21 cellular contexts compared by ENCODE assay signal in genomic region chr1:12468323-12468722, GRCh38.
DNase-seq lines count a peak whose midpoint lies in the region; ATAC-seq, FAIRE-seq and TF ChIP-seq lines count a peak whose summit lies in the region.
"Had no signal": no experiment of that assay in that cellular context is flagged by ENCODE, and none has a peak within 500 bp of the region (broad histone marks: within the 10 kb centered on the region; RNA-seq: fewer than 3 reads in every experiment).

No MANE protein-coding gene starts in this region.

- H3K36me3 ChIP-seq in K562 (ENCODE audit: control insufficient read depth, insufficient read depth, low read length) (peaks cover 24% of the 10 kb centered on the region), gastrocnemius medialis (no peaks in the 10 kb centered on the region)
- H3K36me3 ChIP-seq: HAP-1 had no signal

- TF ChIP-seq EP300 in K562 (IDR thresholded peaks at IDR 0.05; ENCODE audit: low read length): no peak

- TF ChIP-seq CTCF in VCaP (conservative IDR thresholded peaks at IDR 0.05): no peak
- no peak for TF ChIP-seq CTCF in K562 (IDR thresholded peaks at IDR 0.05 in 2 of 3, conservative IDR thresholded peaks at IDR 0.05 in 1 of 3; ENCODE audit: insufficient read depth in 2 of 3, low read depth in 1 of 3, low read length in 3 of 3)
- no peak for TF ChIP-seq CTCF in gastrocnemius medialis (IDR thresholded peaks at IDR 0.05 in 4 of 5, conservative IDR thresholded peaks at IDR 0.05 in 1 of 5)

- TF ChIP-seq POLR2A in K562 (conservative IDR thresholded peaks at IDR 0.05) (no peak), gastrocnemius medialis (IDR thresholded peaks at IDR 0.05) (no peak)

- H3K9me1 ChIP-seq in K562 (ENCODE audit: control insufficient read depth, insufficient read depth, low read length): no peaks in the 10 kb centered on the region

- intact Hi-C loops in activated naive CD4-positive, alpha-beta T cell treated with anti-CD3 and anti-CD28 coated beads for 36 hours (cut with micrococcal nuclease): no loop called here
- intact Hi-C loops in K562 (cut with micrococcal nuclease) (no loop called here), gastrocnemius medialis (cut with DNase I; ENCODE audit: low total_unique reads) (no loop called here)

- TF ChIP-seq RAD21 in K562 (CRISPR knock-in tag; conservative IDR thresholded peaks at IDR 0.05 in 1 of 2, IDR thresholded peaks at IDR 0.05 in 1 of 2): 0 out of 4 replicates have a peak, but pooled peaks of 1 of the 2 experiments have one; percentile 7

- CTCF ChIA-PET in activated naive CD4-positive, alpha-beta T cell treated with anti-CD3 and anti-CD28 coated beads for 36 hours (lab: Charles Lee): no interaction called here
- CTCF ChIA-PET in K562 (lab: Yijun Ruan, JAX; ENCODE audit: low intra/inter-chr PET ratio): no interaction called here

- H3K9ac ChIP-seq in K562 (ENCODE audit: insufficient read depth in 1 of 2, low read depth in 2 of 2, low read length in 2 of 2): no peak overlapping the region

- no peak for DNase-seq in activated naive CD4-positive, alpha-beta T cell treated with anti-CD3 and anti-CD28 coated beads for 36 hours
- no peak for DNase-seq in activated naive CD4-positive, alpha-beta T cell treated with Interleukin-2 at 50 U/mL for 16 hours
- DNase-seq in K562 (ENCODE audit: extremely low read depth in 1 of 4, low spot score in 3 of 4) (peak in 1 of 4 experiments; percentile 63), gastrocnemius medialis (no peak)
- DNase-seq in naive thymus-derived CD8-positive, alpha-beta T cell: no peak
- DNase-seq: DMS 273 treated with DMSO at 0.1 percent for 48 hours; GDM1; NCI-H187; NCI-H446; NCI-H69; NK-92 treated with Interleukin-12 subunit alpha and Interleukin-12 subunit beta, amount 100 ng/mL, for 24 hours; RPMI8226 had no signal

- no TSS peak for BruUV-seq in K562 (replicated peaks; lab: Mats Ljungman, UMichigan)

- H3K27me3 Mint-ChIP-seq in activated naive CD4-positive, alpha-beta T cell treated with anti-CD3 and anti-CD28 coated beads for 36 hours (ENCODE audit: low read depth): no peaks in the 10 kb centered on the region
- H3K27me3 Mint-ChIP-seq in stimulated activated memory B cell treated with anti-CD40 and anti-IgM and Interleukin-4, amounts not matched to agents 10 μg/mL and 1 μg/mL and 100 μg/mL, for 72 hours: no peaks in the 10 kb centered on the region
- no peaks in the 10 kb centered on the region for H3K27me3 Mint-ChIP-seq in naive thymus-derived CD8-positive, alpha-beta T cell

- H3K27ac Mint-ChIP-seq in activated naive CD4-positive, alpha-beta T cell treated with anti-CD3 and anti-CD28 coated beads for 36 hours: peak overlapping the region; percentile 86
- H3K27ac Mint-ChIP-seq in stimulated activated memory B cell treated with anti-CD40 and anti-IgM and Interleukin-4, amounts not matched to agents 10 μg/mL and 1 μg/mL and 100 μg/mL, for 72 hours: peak overlapping the region; percentile 86
- peak overlapping the region in 5 of 10 donors; percentile 19 to 43 (median 32) for H3K27ac Mint-ChIP-seq in naive thymus-derived CD8-positive, alpha-beta T cell

- no peak overlapping the region for H3K4me3 ChIP-seq in K562
- no peak overlapping the region for H3K4me3 ChIP-seq in gastrocnemius medialis
- H3K4me3 ChIP-seq: GM12878, HAP-1 had no signal

- ATAC-seq in K562 (peak; percentile 33; the same call in 2 of the 3 replicates), gastrocnemius medialis (no peak), HG03439 (IDR thresholded peaks at IDR 0.05; ENCODE audit: unreplicated experiment) (no peak)
- no peak for ATAC-seq in stimulated activated memory B cell treated with anti-CD40 and anti-IgM and Interleukin-4, amounts not matched to agents 10 μg/mL and 1 μg/mL and 100 μg/mL, for 72 hours
- no peak for ATAC-seq in naive thymus-derived CD8-positive, alpha-beta T cell
- ATAC-seq: GM12878 had no signal

- H3K27me3 ChIP-seq in K562 (ENCODE audit: control insufficient read depth in 2 of 2, insufficient read depth in 2 of 2, low read length in 2 of 2) (no peaks in the 10 kb centered on the region), gastrocnemius medialis (no peaks in the 10 kb centered on the region)

- peaks cover 11% of the 10 kb centered on the region for H3K36me3 Mint-ChIP-seq in activated naive CD4-positive, alpha-beta T cell treated with anti-CD3 and anti-CD28 coated beads for 36 hours (ENCODE audit: low read depth)
- H3K36me3 Mint-ChIP-seq in stimulated activated memory B cell treated with anti-CD40 and anti-IgM and Interleukin-4, amounts not matched to agents 10 μg/mL and 1 μg/mL and 100 μg/mL, for 72 hours: peaks cover 56% of the 10 kb centered on the region
- H3K36me3 Mint-ChIP-seq in naive thymus-derived CD8-positive, alpha-beta T cell: peaks cover 0 to 23% (median 18%) of the 10 kb centered on the region in 3 donors

- no peaks in the 10 kb centered on the region for H3K79me2 ChIP-seq in K562 (ENCODE audit: control insufficient read depth, insufficient read depth, low read length)

- H3K4me1 Mint-ChIP-seq in activated naive CD4-positive, alpha-beta T cell treated with anti-CD3 and anti-CD28 coated beads for 36 hours (ENCODE audit: low read depth): peaks cover 63% of the 10 kb centered on the region
- H3K4me1 Mint-ChIP-seq in stimulated activated memory B cell treated with anti-CD40 and anti-IgM and Interleukin-4, amounts not matched to agents 10 μg/mL and 1 μg/mL and 100 μg/mL, for 72 hours: peaks cover 38% of the 10 kb centered on the region
- H3K4me1 Mint-ChIP-seq in naive thymus-derived CD8-positive, alpha-beta T cell: peaks cover 22 to 53% (median 47%) of the 10 kb centered on the region in 4 donors

- H3K4me1 ChIP-seq in K562 (replicated peaks in 1 of 2; ENCODE audit: control insufficient read depth in 2 of 2, insufficient read depth in 2 of 2, low read length in 2 of 2): peaks cover 46 to 78% of the 10 kb centered on the region in 2 experiments
- H3K4me1 ChIP-seq in gastrocnemius medialis: peaks cover 37 to 79% of the 10 kb centered on the region in 2 donors

- POLR2A ChIA-PET in K562 (lab: Yijun Ruan, JAX): interaction anchor here (0.8 to 3.4 kb wide), 3 partner anchors 9 to 16 kb away, joined by 3 to 15 read pairs (median 4); no protein-coding TSS in a partner anchor
- POLR2A ChIA-PET in naive thymus-derived CD8-positive, alpha-beta T cell (lab: Charles Lee): interaction anchor here (1.4 to 14.4 kb wide), 2 partner anchors 10 to 15 kb away, joined by 4 to 211 read pairs; no protein-coding TSS in a partner anchor

- no peak overlapping the region for H3K4me3 Mint-ChIP-seq in activated naive CD4-positive, alpha-beta T cell treated with anti-CD3 and anti-CD28 coated beads for 36 hours
- no peak overlapping the region for H3K4me3 Mint-ChIP-seq in stimulated activated memory B cell treated with anti-CD40 and anti-IgM and Interleukin-4, amounts not matched to agents 10 μg/mL and 1 μg/mL and 100 μg/mL, for 72 hours
- no peak overlapping the region for H3K4me3 Mint-ChIP-seq in naive thymus-derived CD8-positive, alpha-beta T cell

- no peak for FAIRE-seq in K562 (lab: Jason Lieb, UNC)
- FAIRE-seq: GM12878, GM18507, HTR-8/SVneo had no signal

- in situ Hi-C loops in K562 (cut with MboI) (no loop called here), gastrocnemius medialis (cut with MboI; ENCODE audit: low sequenced_read_pairs in 4 of 4) (no loop called here)

- H4K20me1 ChIP-seq in K562 (replicated peaks; ENCODE audit: control insufficient read depth, insufficient read depth, low read length): no peaks in the 10 kb centered on the region

- H3K27ac ChIP-seq in VCaP (peak overlapping the region; percentile 70), K562 (ENCODE audit: extremely low read depth, low read depth, low read length) (peak overlapping the region; percentile 13), gastrocnemius medialis (peak overlapping the region in 1 of 4 donors; percentile 1)
- H3K27ac ChIP-seq: C4-2B, HL-60 had no signal

- no peak overlapping the region for H2AFZ ChIP-seq in K562 (ENCODE audit: low read depth, low read length)

- 17% methylated on average over 2 of the region's 2 CpGs for WGBS in K562 (ENCODE audit: insufficient coverage, low coverage, missing lambda C conversion rate)

- no peaks in the 10 kb centered on the region for H3K9me3 Mint-ChIP-seq in activated naive CD4-positive, alpha-beta T cell treated with anti-CD3 and anti-CD28 coated beads for 36 hours
- no peaks in the 10 kb centered on the region for H3K9me3 Mint-ChIP-seq in stimulated activated memory B cell treated with anti-CD40 and anti-IgM and Interleukin-4, amounts not matched to agents 10 μg/mL and 1 μg/mL and 100 μg/mL, for 72 hours
- no peaks in the 10 kb centered on the region for H3K9me3 Mint-ChIP-seq in naive thymus-derived CD8-positive, alpha-beta T cell

- no peak overlapping the region for H3K4me2 ChIP-seq in K562 (ENCODE audit: insufficient read depth, low read length)

- no peaks in the 10 kb centered on the region for H3K9me3 ChIP-seq in K562 (replicated peaks; ENCODE audit: control insufficient read depth, insufficient read depth, low read depth, low read length)
- no peaks in the 10 kb centered on the region for H3K9me3 ChIP-seq in gastrocnemius medialis
- H3K9me3 ChIP-seq: HAP-1 had no signal

TF ChIP-seq in K562, 482 proteins besides CTCF, POLR2A, EP300 and RAD21 (continues in another document):
- no peak for TF ChIP-seq NEUROD1 (IDR thresholded peaks at IDR 0.05; ENCODE audit: borderline replicate concordance, low read depth, low read length, partially characterized antibody)
- no peak for TF ChIP-seq ATF2 (CRISPR knock-in tag; IDR thresholded peaks at IDR 0.05)
- 0 out of 2 replicates have a peak, but pooled peaks have one; percentile 26 for TF ChIP-seq SMARCA4 (IDR thresholded peaks at IDR 0.05)
- peak; percentile 33; the same call in 1 of the 2 replicates for TF ChIP-seq ARID1B (IDR thresholded peaks at IDR 0.05)
- TF ChIP-seq HSF4 (CRISPR knock-in tag; IDR thresholded peaks at IDR 0.05; ENCODE audit: borderline replicate concordance): no peak
